16 cellular contexts compared by ENCODE assay signal in the genomic region with DNA sequence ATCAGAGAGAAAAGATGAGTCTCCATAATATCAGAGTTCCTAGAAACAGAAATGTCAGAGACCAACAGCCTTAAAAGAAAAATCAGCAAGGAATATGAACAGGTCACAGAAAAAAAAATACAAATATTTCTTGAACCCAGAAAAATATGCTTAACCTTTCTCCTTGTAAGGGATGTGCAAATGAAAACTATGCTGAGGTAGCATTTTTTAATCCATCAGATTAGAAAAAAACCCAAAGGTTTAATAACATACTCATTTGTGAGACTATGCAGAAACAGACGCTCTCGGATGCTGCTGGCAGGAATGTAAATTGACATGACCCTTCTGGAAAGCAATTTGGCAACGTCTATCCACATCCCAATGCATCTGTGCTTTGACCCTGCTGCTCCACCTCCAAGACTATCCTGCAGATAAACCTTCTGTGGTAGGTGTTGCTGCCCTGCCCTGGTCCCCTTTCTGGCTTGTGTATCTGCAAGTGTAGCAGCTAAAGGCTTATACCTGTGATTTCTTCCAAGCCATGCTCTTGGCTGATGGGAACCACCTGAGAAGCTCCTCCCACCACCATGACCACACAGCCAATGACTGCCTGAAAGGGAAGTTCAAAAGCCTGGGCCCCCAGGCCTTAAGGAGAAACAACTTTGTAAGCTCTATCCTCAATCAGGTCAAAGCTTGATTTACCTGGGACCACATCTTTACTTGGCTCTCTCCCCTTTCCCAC. TPM values are rescaled to one million over a fixed set of nuclear protein-coding genes. Genes with fewer than 3 reads are reported as not detected.
DNase-seq lines count a peak whose midpoint lies in the region; ATAC-seq and TF ChIP-seq lines count a peak whose summit lies in the region.
"Had no signal": no experiment of that assay in that cellular context is flagged by ENCODE, and none has a peak within 500 bp of the region (broad histone marks: within the 10 kb centered on the region; RNA-seq: fewer than 3 reads in every experiment).

No MANE protein-coding gene starts in this region.

- TF ChIP-seq EP300 in ovary (IDR thresholded peaks at IDR 0.05) = no peak

- no peaks in the 10 kb centered on the region for H3F3A ChIP-seq in Loucy (ENCODE audit: low read depth)

- H3K27ac Mint-ChIP-seq in nephron = peak overlapping the region; percentile 49 to 82 (median 67)

- no peak for ATAC-seq in GM19463 (IDR thresholded peaks at IDR 0.05; ENCODE audit: unreplicated experiment)
- ATAC-seq: heart left ventricle had no signal

- no peaks in the 10 kb centered on the region for H3K9me3 ChIP-seq in AG04450 (ENCODE audit: control insufficient read depth, insufficient read depth, low read length)
- no peaks in the 10 kb centered on the region for H3K9me3 ChIP-seq in Loucy (ENCODE audit: insufficient read depth, low read depth, low read length)
- H3K9me3 ChIP-seq in ovary = no peaks in the 10 kb centered on the region
- H3K9me3 ChIP-seq: HAP-1, heart left ventricle had no signal

- TF ChIP-seq CTCF in AG04450 (IDR thresholded peaks at IDR 0.05; ENCODE audit: low read depth, low read length) = peak; percentile 40
- TF ChIP-seq CTCF in Loucy (conservative IDR thresholded peaks at IDR 0.05; ENCODE audit: low read length) = no peak
- TF ChIP-seq CTCF in choroid plexus epithelial cell (conservative IDR thresholded peaks at IDR 0.05; ENCODE audit: low read depth, low read length) = peak; percentile 53
- no peak for TF ChIP-seq CTCF in nephron (IDR thresholded peaks at IDR 0.05; ENCODE audit: unreplicated experiment in 3 of 3)
- TF ChIP-seq CTCF in ovary (IDR thresholded peaks at IDR 0.05) = no peak

- no peak for DNase-seq in AG04450 (ENCODE audit: low read depth, low spot score)
- peak; percentile 67 for DNase-seq in choroid plexus epithelial cell (ENCODE audit: low read depth)
- no peak for DNase-seq in ovary
- DNase-seq in NCI-H1436 treated with DMSO at 0.1 percent for 48 hours (lab: John Stamatoyannopoulos, UW) = no peak
- no peak for DNase-seq in NCI-H2107 treated with DMSO at 0.1 percent for 48 hours (lab: John Stamatoyannopoulos, UW; ENCODE audit: unreplicated experiment)
- DNase-seq: cortex of kidney, KBM-7, NCI-H2081 treated with DMSO at 0.1 percent for 48 hours, retina, WERI-Rb-1 had no signal

- POLR2A ChIA-PET in AG04450 (lab: Yijun Ruan, JAX) = interaction anchor here (1.7 kb wide), 1 partner anchor 9 kb away, joined by 20 read pairs; no protein-coding TSS in a partner anchor

- no peak for TF ChIP-seq POLR2A in ovary (IDR thresholded peaks at IDR 0.05)

- no peaks in the 10 kb centered on the region for H3K9me2 ChIP-seq in Loucy (replicated peaks; ENCODE audit: low read depth, low read length)

- H3K36me3 ChIP-seq in Loucy (ENCODE audit: insufficient read depth, low read length) (no peaks in the 10 kb centered on the region), ovary (no peaks in the 10 kb centered on the region)
- H3K36me3 ChIP-seq: HAP-1, WERI-Rb-1 had no signal

- H3K4me2 ChIP-seq in Loucy (ENCODE audit: low read depth, low read length, poor library complexity, severe bottlenecking) = no peak overlapping the region

- no peaks in the 10 kb centered on the region for H3K27me3 ChIP-seq in AG04450 (ENCODE audit: control insufficient read depth, insufficient read depth, low read length)
- no peaks in the 10 kb centered on the region for H3K27me3 ChIP-seq in Loucy (ENCODE audit: insufficient read depth, low read length, poor library complexity, severe bottlenecking)
- no peaks in the 10 kb centered on the region for H3K27me3 ChIP-seq in ovary
- H3K27me3 ChIP-seq: heart left ventricle had no signal

- H3K4me1 Mint-ChIP-seq in nephron = peaks cover 39% of the 10 kb centered on the region

- no peak overlapping the region for H3K9ac ChIP-seq in Loucy (ENCODE audit: low read depth, low read length, poor library complexity, severe bottlenecking)

- H3K27ac ChIP-seq in AG04450 (ENCODE audit: low read depth, low read length) (peak overlapping the region; percentile 60), ovary (peak overlapping the region in 1 of 2 donors; percentile 57)
- H3K27ac ChIP-seq: C4-2B, WERI-Rb-1 had no signal

- intact Hi-C loops in ovary (cut with DNase I) = no loop called here

- WGBS in ovary, 3 donors = 5 to 13% (median 7%) methylated on average over 3 of the region's 3 CpGs

- no peak overlapping the region for H3K4me3 Mint-ChIP-seq in nephron

- H2AFZ ChIP-seq in Loucy (ENCODE audit: low read length) = peak overlapping the region; percentile 44; the same call in 1 of the 2 replicates

- peaks cover 4% of the 10 kb centered on the region for H3K27me3 Mint-ChIP-seq in nephron (ENCODE audit: low read depth)

- H3K9me3 Mint-ChIP-seq in nephron = no peaks in the 10 kb centered on the region

- no peaks in the 10 kb centered on the region for H3K79me2 ChIP-seq in Loucy (ENCODE audit: insufficient read depth, low read length)

- no peaks in the 10 kb centered on the region for H3K36me3 Mint-ChIP-seq in nephron (ENCODE audit: low read depth)

- H3K4me1 ChIP-seq in Loucy (ENCODE audit: insufficient read depth, low read length, poor library complexity, severe bottlenecking) (no peaks in the 10 kb centered on the region), ovary (ENCODE audit: insufficient read depth) (peaks cover 6% of the 10 kb centered on the region)
- H3K4me1 ChIP-seq: HAP-1 had no signal

- H4K20me1 ChIP-seq in Loucy (ENCODE audit: insufficient read depth, low read length, poor library complexity, severe bottlenecking) = no peaks in the 10 kb centered on the region

- CTCF ChIA-PET in AG04450 (lab: Charles Lee) = interaction anchor here (0.9 to 1.7 kb wide), 3 partner anchors 9 to 62 kb away, joined by 3 to 4 read pairs (median 3); no protein-coding TSS in a partner anchor

- H3K4me3 ChIP-seq in AG04450 (ENCODE audit: low read depth, low read length) (peak overlapping the region; percentile 2; the same call in 1 of the 2 replicates), Loucy (ENCODE audit: low read length, poor library complexity, severe bottlenecking) (no peak overlapping the region), choroid plexus epithelial cell (ENCODE audit: low read depth, low read length) (no peak overlapping the region), ovary (no peak overlapping the region)
- H3K4me3 ChIP-seq: HAP-1, heart left ventricle had no signal

RNA-seq across cellular contexts. Expression of a gene that starts 49.4 kb away (rescaled TPM):
- 44.3 and 61.8 TPM in 2 replicates for polyA plus RNA-seq in AG04450 (2011; rRNA removed)
- polyA minus RNA-seq in AG04450 (2011; rRNA and poly(A)+ RNA removed) = 45.0 and 60.1 TPM in 2 replicates
- 10 to 100 TPM; 31.4 to 85.0 (median 61.7) TPM for total RNA-seq in ovary
- polyA plus RNA-seq in ovary = 10 to 100 TPM; 32.2 to 37.8 TPM

Comparison
In these comparisons a context has a peak if more than half of its experiments do, and no peak if none do; other contexts are left out.
1. CTCF ChIP-seq: peak in AG04450 (single experiment) and choroid plexus epithelial cell (single experiment); none in Loucy (single experiment), nephron (0 of 3) and ovary (0 of 3).